1 cellular context compared by ENCODE assay signal in the genomic region with DNA sequence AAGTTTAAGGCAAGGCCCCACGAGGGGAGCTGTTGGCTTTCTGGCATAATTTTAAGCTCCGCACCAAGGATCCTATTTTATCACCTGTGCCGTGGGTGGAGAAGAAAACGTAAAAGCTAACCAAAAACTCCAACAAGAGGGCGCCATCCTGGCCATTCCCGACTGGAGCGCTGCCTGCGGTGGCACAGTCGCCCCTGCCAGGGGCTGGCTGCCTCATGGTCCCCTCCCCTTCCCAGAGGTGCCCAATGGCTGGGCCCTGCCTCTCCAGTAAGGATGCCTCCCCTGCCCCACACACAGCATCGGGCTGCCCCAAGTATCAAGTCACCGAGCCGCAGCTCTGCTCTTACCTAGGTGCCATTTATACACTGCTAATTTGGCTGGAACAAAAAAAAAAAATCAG.
TF ChIP-seq lines count a peak whose summit lies in the region.

No MANE protein-coding gene starts in this region.

TF ChIP-seq in GM12878, 131 proteins besides CTCF, POLR2A, EP300 and RAD21:
- no peak for TF ChIP-seq CREB1 (IDR thresholded peaks at IDR 0.05; ENCODE audit: low read depth)
- no peak for TF ChIP-seq ZSCAN29 (IDR thresholded peaks at IDR 0.05)
- no peak for TF ChIP-seq ZNF24 (IDR thresholded peaks at IDR 0.05)
- TF ChIP-seq FOXK2 (IDR thresholded peaks at IDR 0.05): no peak
- no peak for TF ChIP-seq SIN3A (IDR thresholded peaks at IDR 0.05; ENCODE audit: low read depth, low read length)
- TF ChIP-seq ZBED1 (IDR thresholded peaks at IDR 0.05; ENCODE audit: borderline replicate concordance): no peak
- no peak for TF ChIP-seq MYC (IDR thresholded peaks at IDR 0.05; ENCODE audit: insufficient read depth, insufficient read length, insufficient replicate concordance, low read length, severe bottlenecking)
- TF ChIP-seq MTA3 (IDR thresholded peaks at IDR 0.05; ENCODE audit: borderline replicate concordance, low read length): no peak
- TF ChIP-seq TARDBP (IDR thresholded peaks at IDR 0.05; ENCODE audit: borderline replicate concordance): no peak
- TF ChIP-seq, protein P1, sequence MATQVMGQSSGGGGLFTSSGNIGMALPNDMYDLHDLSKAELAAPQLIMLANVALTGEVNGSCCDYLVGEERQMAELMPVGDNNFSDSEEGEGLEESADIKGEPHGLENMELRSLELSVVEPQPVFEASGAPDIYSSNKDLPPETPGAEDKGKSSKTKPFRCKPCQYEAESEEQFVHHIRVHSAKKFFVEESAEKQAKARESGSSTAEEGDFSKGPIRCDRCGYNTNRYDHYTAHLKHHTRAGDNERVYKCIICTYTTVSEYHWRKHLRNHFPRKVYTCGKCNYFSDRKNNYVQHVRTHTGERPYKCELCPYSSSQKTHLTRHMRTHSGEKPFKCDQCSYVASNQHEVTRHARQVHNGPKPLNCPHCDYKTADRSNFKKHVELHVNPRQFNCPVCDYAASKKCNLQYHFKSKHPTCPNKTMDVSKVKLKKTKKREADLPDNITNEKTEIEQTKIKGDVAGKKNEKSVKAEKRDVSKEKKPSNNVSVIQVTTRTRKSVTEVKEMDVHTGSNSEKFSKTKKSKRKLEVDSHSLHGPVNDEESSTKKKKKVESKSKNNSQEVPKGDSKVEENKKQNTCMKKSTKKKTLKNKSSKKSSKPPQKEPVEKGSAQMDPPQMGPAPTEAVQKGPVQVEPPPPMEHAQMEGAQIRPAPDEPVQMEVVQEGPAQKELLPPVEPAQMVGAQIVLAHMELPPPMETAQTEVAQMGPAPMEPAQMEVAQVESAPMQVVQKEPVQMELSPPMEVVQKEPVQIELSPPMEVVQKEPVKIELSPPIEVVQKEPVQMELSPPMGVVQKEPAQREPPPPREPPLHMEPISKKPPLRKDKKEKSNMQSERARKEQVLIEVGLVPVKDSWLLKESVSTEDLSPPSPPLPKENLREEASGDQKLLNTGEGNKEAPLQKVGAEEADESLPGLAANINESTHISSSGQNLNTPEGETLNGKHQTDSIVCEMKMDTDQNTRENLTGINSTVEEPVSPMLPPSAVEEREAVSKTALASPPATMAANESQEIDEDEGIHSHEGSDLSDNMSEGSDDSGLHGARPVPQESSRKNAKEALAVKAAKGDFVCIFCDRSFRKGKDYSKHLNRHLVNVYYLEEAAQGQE (IDR thresholded peaks at IDR 0.05; ENCODE audit: low read depth, low read length): no peak
- TF ChIP-seq BMI1 (IDR thresholded peaks at IDR 0.05; ENCODE audit: borderline replicate concordance): no peak
- TF ChIP-seq BHLHE40 (IDR thresholded peaks at IDR 0.05; ENCODE audit: borderline replicate concordance in 1 of 2, low read depth in 2 of 2, low read length in 1 of 2): no peak
